Comparison of ENCODE assay signal across 22 cellular contexts in the genomic region with DNA sequence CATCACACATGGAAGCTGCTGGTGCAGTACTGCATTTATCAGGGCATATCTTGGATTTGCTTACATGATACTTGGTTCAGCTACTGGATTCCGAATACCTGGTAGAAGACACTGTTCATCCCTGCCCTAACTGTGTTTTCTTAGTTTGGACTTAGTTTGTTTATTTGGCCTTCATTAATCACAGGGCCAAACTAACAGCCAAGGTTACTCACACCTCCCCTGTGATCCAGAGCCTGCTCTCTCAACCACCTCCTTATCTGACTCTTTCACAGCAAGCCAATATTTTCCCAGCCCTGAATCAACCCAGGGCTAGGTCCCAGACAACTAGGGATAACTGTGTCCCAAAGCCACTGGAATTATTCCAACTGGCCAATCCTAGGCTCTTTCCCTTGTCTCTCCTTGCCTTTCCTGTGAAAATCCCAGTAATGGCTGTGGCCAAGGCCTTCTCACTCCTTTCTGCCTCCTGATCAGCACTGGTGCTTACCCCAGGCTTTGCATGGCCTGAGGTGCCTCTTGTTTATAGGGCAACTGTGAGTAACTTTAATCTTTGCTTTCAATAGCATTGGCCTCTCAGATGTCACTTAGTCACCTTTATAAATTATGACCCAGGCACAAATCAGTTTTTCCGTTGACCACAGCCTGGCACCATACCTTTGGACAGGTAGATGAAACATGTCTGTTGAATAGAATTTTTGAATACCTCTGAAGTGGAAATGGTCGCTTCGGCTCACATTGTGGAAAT. TPM values are rescaled to one million over a fixed set of nuclear protein-coding genes. Genes with fewer than 3 reads are reported as not detected.
DNase-seq lines count a peak whose midpoint lies in the region; ATAC-seq, FAIRE-seq and TF ChIP-seq lines count a peak whose summit lies in the region.
"Had no signal": no experiment of that assay in that cellular context is flagged by ENCODE, and none has a peak within 500 bp of the region (broad histone marks: within the 10 kb centered on the region; RNA-seq: fewer than 3 reads in every experiment).

No MANE protein-coding gene starts in this region.

- H3K9me3 Mint-ChIP-seq in nephron progenitor cell = no peaks in the 10 kb centered on the region
- H3K9me3 Mint-ChIP-seq: nephron had no signal

- no peak overlapping the region for H3K27ac ChIP-seq in HEK293 (ENCODE audit: extremely low read depth, low read depth, low read length)
- H3K27ac ChIP-seq in heart right ventricle = no peak overlapping the region
- H3K27ac ChIP-seq in esophagus squamous epithelium = no peak overlapping the region
- H3K27ac ChIP-seq: breast epithelium, left lung, stomach, transverse colon had no signal

- DNase-seq in RCC 7860 (ENCODE audit: low spot score) (no peak), heart right ventricle (no peak), nephron progenitor cell (no peak), globus pallidus (ENCODE audit: low spot score) (no peak), esophagus squamous epithelium (lab: John Stamatoyannopoulos, UW) (no peak), H7 (no peak)
- DNase-seq: activated CD8-positive, alpha-beta T cell treated with anti-CD3 and anti-CD28 coated beads, Interleukin-2, amount 10 ng/mL, durations not matched to agents 7 days and 5 days; activated gamma-delta T cell treated with Interleukin-2 at 50 U/mL for 16 hours; cortex of kidney; left lung; NCI-H524; stimulated activated CD4-positive, alpha-beta T cell treated with anti-CD3 and anti-CD28 coated beads, Interleukin-15, amount 100 ng/mL, for 24 hours; stomach; T-helper 17 cell; transverse colon had no signal

- ATAC-seq in heart right ventricle (peak in 5 of 8 donors; percentile 29 to 63 (median 47)), GM18502 (IDR thresholded peaks at IDR 0.05; ENCODE audit: poor library complexity, unreplicated experiment) (no peak)
- ATAC-seq: activated CD8-positive, alpha-beta T cell treated with anti-CD3 and anti-CD28 coated beads, Interleukin-2, amount 10 ng/mL, durations not matched to agents 7 days and 5 days; left lung; T-helper 17 cell had no signal

- no peak for TF ChIP-seq POLR2A in esophagus squamous epithelium (IDR thresholded peaks at IDR 0.05)

- H3K4me3 ChIP-seq in HEK293 (ENCODE audit: low read depth, low read length) (no peak overlapping the region), heart right ventricle (no peak overlapping the region), esophagus squamous epithelium (no peak overlapping the region), H7 (ENCODE audit: insufficient read depth, low read depth, low read length) (no peak overlapping the region)
- H3K4me3 ChIP-seq: breast epithelium, left lung, stomach, transverse colon had no signal

- H3K36me3 ChIP-seq in HEK293 (ENCODE audit: control insufficient read depth in 2 of 2, insufficient read depth in 1 of 2, low read length in 2 of 2) (no peaks in the 10 kb centered on the region), heart right ventricle (no peaks in the 10 kb centered on the region), esophagus squamous epithelium (no peaks in the 10 kb centered on the region), H7 (replicated peaks; ENCODE audit: control insufficient read depth, insufficient read depth, low read length) (no peaks in the 10 kb centered on the region)
- H3K36me3 ChIP-seq: breast epithelium, left lung, stomach, transverse colon had no signal

- intact Hi-C loops in heart right ventricle (cut with DNase I) = loop anchor here in 1 of 10 donors (10.0 kb wide), 1 partner anchor 86 kb away; no protein-coding TSS in a partner anchor
- intact Hi-C loops in esophagus squamous epithelium (cut with DNase I) = no loop called here

- FAIRE-seq in RCC 7860 (lab: Jason Lieb, UNC) = peak; percentile 12
- FAIRE-seq: endometrium, GM12892 had no signal

- H3K36me3 Mint-ChIP-seq in nephron progenitor cell (ENCODE audit: low read depth) = no peaks in the 10 kb centered on the region
- H3K36me3 Mint-ChIP-seq: CD14-positive monocyte had no signal

- CTCF ChIA-PET in HEK293 (lab: Yijun Ruan, JAX) = no interaction called here

- TF ChIP-seq CTCF in HEK293 (tag by site-specific recombination; IDR thresholded peaks at IDR 0.05) (no peak), heart right ventricle (IDR thresholded peaks at IDR 0.05) (no peak), nephron progenitor cell (IDR thresholded peaks at IDR 0.05) (no peak), esophagus squamous epithelium (IDR thresholded peaks at IDR 0.05) (no peak)

- H3K4me3 Mint-ChIP-seq in nephron progenitor cell = no peak overlapping the region
- H3K4me3 Mint-ChIP-seq: activated CD8-positive, alpha-beta T cell treated with anti-CD3 and anti-CD28 coated beads, Interleukin-2, amount 10 ng/mL, durations not matched to agents 7 days and 5 days; CD14-positive monocyte; nephron; T-helper 17 cell had no signal

- H3K27ac Mint-ChIP-seq in nephron progenitor cell = peak overlapping the region; percentile 68
- H3K27ac Mint-ChIP-seq: activated CD8-positive, alpha-beta T cell treated with anti-CD3 and anti-CD28 coated beads, Interleukin-2, amount 10 ng/mL, durations not matched to agents 7 days and 5 days; T-helper 17 cell had no signal

- POLR2A ChIA-PET in HEK293 (lab: Yijun Ruan, JAX) = no interaction called here

- peaks cover 0 to 6% (median 0%) of the 10 kb centered on the region in 7 donors for H3K27me3 ChIP-seq in heart right ventricle
- no peaks in the 10 kb centered on the region for H3K27me3 ChIP-seq in esophagus squamous epithelium
- no peaks in the 10 kb centered on the region for H3K27me3 ChIP-seq in H7 (ENCODE audit: control insufficient read depth, insufficient read depth, low read length)
- H3K27me3 ChIP-seq: breast epithelium, left lung, stomach, transverse colon had no signal

- peaks cover 8% of the 10 kb centered on the region; the same call in 1 of the 2 replicates for H3K4me1 ChIP-seq in HEK293 (ENCODE audit: control insufficient read depth, insufficient read depth, low read length)
- H3K4me1 ChIP-seq in heart right ventricle = peaks cover 0 to 21% (median 0%) of the 10 kb centered on the region in 9 donors
- no peaks in the 10 kb centered on the region for H3K4me1 ChIP-seq in esophagus squamous epithelium
- H3K4me1 ChIP-seq: breast epithelium, transverse colon had no signal

- peaks cover 14% of the 10 kb centered on the region for H3K27me3 Mint-ChIP-seq in nephron progenitor cell (ENCODE audit: low read depth, poor library complexity)

- peaks cover 22% of the 10 kb centered on the region for H3K4me1 Mint-ChIP-seq in nephron progenitor cell
- H3K4me1 Mint-ChIP-seq: CD14-positive monocyte, T-helper 17 cell had no signal

- WGBS in heart right ventricle, 2 donors = 95 to 96% methylated on average over 4 of the region's 4 CpGs
- WGBS in esophagus squamous epithelium, 2 donors = 90 to 93% methylated on average over 1 to 4 of the region's 4 CpGs

- H3K9me3 ChIP-seq in HEK293 (ENCODE audit: control insufficient read depth, insufficient read depth, low read depth, low read length) (no peaks in the 10 kb centered on the region), heart right ventricle (no peaks in the 10 kb centered on the region), esophagus squamous epithelium (no peaks in the 10 kb centered on the region)
- H3K9me3 ChIP-seq: breast epithelium, left lung, stomach, transverse colon had no signal

TF ChIP-seq in HEK293, 187 proteins besides CTCF, POLR2A, EP300 and RAD21:
- TF ChIP-seq TRIM28 (IDR thresholded peaks at IDR 0.05; ENCODE audit: borderline replicate concordance, low read length) (peak; percentile 60; the same call in 1 of the 2 replicates), ZNF266 (tag by site-specific recombination; IDR thresholded peaks at IDR 0.05; ENCODE audit: low read depth) (no peak)

RNA-seq across cellular contexts. Expression of gene JCAD, which starts 9.3 kb away (rescaled TPM):
- total RNA-seq in heart right ventricle (10 to 100 TPM; 16.5 to 39.8 (median 21.4) TPM), esophagus squamous epithelium (10 to 100 TPM in 1 of 4 donors, 1 to 10 TPM in 2, under 1 TPM in 1; 0.91 to 23.1 (median 5.5) TPM)
- polyA plus RNA-seq in heart right ventricle = 10 to 100 TPM in 1 of 2 donors, 1 to 10 TPM in 1; 7.7 to 13.0 TPM
- total RNA-seq in H7 (2014; rRNA removed; shearing (Covaris generic)) = 2.5 and 3.9 TPM in 2 replicates
- polyA plus RNA-seq: CD14-positive monocyte had no signal
